ENCODE assay signal across 1 cellular context in genomic region chr9:113181165-113181564, GRCh38.
TF ChIP-seq lines count a peak whose summit lies in the region.

No MANE protein-coding gene starts in this region.

TF ChIP-seq in GM12878, 131 proteins besides CTCF, POLR2A, EP300 and RAD21:
- TF ChIP-seq ZBTB40 (IDR thresholded peaks at IDR 0.05; ENCODE audit: borderline replicate concordance) (peak; percentile 78), NFYA (IDR thresholded peaks at IDR 0.05; ENCODE audit: borderline replicate concordance, low read depth, low read length) (no peak)
TF ChIP-seq in GM12878: peak in this region for 1.
